ENCODE assay signal across 23 cellular contexts in the genomic region with DNA sequence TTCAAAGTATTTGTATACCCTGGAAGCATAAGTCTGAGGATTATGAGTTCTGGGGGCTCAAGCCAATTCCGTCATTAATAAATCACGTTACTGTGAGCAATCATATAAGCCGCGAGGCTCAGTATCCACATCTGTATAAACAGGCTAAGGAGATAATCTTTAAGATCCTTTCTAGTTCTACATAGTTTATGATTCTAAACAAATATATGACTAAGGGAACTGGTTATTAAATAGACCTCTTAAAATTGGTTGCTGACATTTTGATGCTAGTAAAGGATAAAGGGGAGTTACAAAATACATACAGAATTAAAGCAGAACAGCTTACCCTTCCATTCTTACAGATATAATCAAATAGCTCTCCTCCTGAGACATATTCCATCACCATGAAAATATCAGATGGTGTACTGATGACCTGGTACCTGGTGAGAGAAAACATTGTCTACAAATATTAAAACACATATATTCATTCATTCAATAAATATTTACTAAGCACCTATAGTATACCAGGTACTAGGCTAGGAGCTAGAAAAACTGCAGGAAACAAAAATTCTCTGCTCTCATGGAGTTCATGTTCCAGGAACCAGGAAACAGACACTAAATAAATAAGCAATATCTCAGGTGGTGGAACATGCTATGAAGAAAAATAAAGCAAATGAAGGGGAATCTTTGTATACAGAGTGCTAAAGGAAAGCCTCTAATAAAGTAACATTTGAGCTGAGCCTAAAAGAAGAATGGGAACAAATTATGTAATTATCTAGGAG. TPM values are rescaled to one million over a fixed set of nuclear protein-coding genes. Genes with fewer than 3 reads are reported as not detected.
DNase-seq lines count a peak whose midpoint lies in the region; ATAC-seq and TF ChIP-seq lines count a peak whose summit lies in the region.
"Had no signal": no experiment of that assay in that cellular context is flagged by ENCODE, and none has a peak within 500 bp of the region (broad histone marks: within the 10 kb centered on the region; RNA-seq: fewer than 3 reads in every experiment).

No MANE protein-coding gene starts in this region.

- peaks cover 21% of the 10 kb centered on the region for H3K36me3 Mint-ChIP-seq in endothelial cell (ENCODE audit: low read depth, unreplicated experiment)
- peaks cover 87% of the 10 kb centered on the region for H3K36me3 Mint-ChIP-seq in stimulated activated effector memory CD8-positive, alpha-beta T cell treated with anti-CD3 and anti-CD28 coated beads, Interleukin-12 subunit alpha, Interleukin-12 subunit beta, amount 100 ng/mL, for 72 hours

- TF ChIP-seq CTCF in Panc1 (IDR thresholded peaks at IDR 0.05) (no peak), endothelial cell (IDR thresholded peaks at IDR 0.05; ENCODE audit: unreplicated experiment) (no peak)

- H3K27ac ChIP-seq in Panc1 (ENCODE audit: low read length), result peak overlapping the region; percentile 49
- H3K27ac ChIP-seq: esophagus squamous epithelium had no signal

- in situ Hi-C loops in Panc1 (cut with HindIII; ENCODE audit: low pct_unique_long_range_greater_than_20kb, low sequenced_read_pairs), result no loop called here

- DNase-seq in NCI-H82 (lab: John Stamatoyannopoulos, UW) (peak; percentile 3), NCI-H82 treated with DMSO at 0.1 percent for 48 hours (lab: John Stamatoyannopoulos, UW; ENCODE audit: unreplicated experiment) (no peak), Panc1 (ENCODE audit: low read depth, low spot score) (no peak), endothelial cell (ENCODE audit: low spot score) (no peak), A172 (ENCODE audit: low spot score) (no peak), DMS 273 treated with DMSO at 0.1 percent for 48 hours (lab: John Stamatoyannopoulos, UW) (no peak)
- DNase-seq in stimulated activated effector memory CD8-positive, alpha-beta T cell treated with anti-CD3 and anti-CD28 coated beads, Interleukin-12 subunit alpha, Interleukin-12 subunit beta, amount 100 ng/mL, for 72 hours (ENCODE audit: low spot score in 2 of 2), result no peak
- DNase-seq: activated CD4-positive, alpha-beta T cell treated with anti-CD3 and anti-CD28 coated beads, Interleukin-2, amount 10 ng/mL, durations not matched to agents 7 days and 5 days; activated naive CD4-positive, alpha-beta T cell treated with Interleukin-2 at 50 U/mL for 16 hours; aorta; BE2C; central memory CD4-positive, alpha-beta T cell; COR-L47; effector CD4-positive, alpha-beta T cell; esophagus squamous epithelium; NCI-H1105 treated with DMSO at 0.1 percent for 48 hours; NCI-H524; stimulated activated CD4-positive, alpha-beta T cell treated with anti-CD3 and anti-CD28 coated beads, Interleukin-2, amount 100 ng/mL, for 48 hours; stimulated activated naive CD8-positive, alpha-beta T cell treated with anti-CD3 and anti-CD28 coated beads, Interleukin-15, amount 100 ng/mL, for 72 hours; T-cell had no signal

- CTCF ChIA-PET in Panc1 (lab: Charles Lee), result no interaction called here

- H3K9me3 ChIP-seq in Panc1 (ENCODE audit: control insufficient read depth, insufficient read depth, low read depth, low read length), result no peaks in the 10 kb centered on the region
- H3K9me3 ChIP-seq: BE2C, esophagus squamous epithelium had no signal

- H3K4me3 Mint-ChIP-seq in endothelial cell (ENCODE audit: unreplicated experiment), result no peak overlapping the region
- no peak overlapping the region for H3K4me3 Mint-ChIP-seq in stimulated activated effector memory CD8-positive, alpha-beta T cell treated with anti-CD3 and anti-CD28 coated beads, Interleukin-12 subunit alpha, Interleukin-12 subunit beta, amount 100 ng/mL, for 72 hours
- H3K4me3 Mint-ChIP-seq: activated CD4-positive, alpha-beta T cell treated with anti-CD3 and anti-CD28 coated beads, Interleukin-2, amount 10 ng/mL, durations not matched to agents 7 days and 5 days; neural crest cell; stimulated activated naive CD8-positive, alpha-beta T cell treated with anti-CD3 and anti-CD28 coated beads, Interleukin-15, amount 100 ng/mL, for 72 hours; T-cell had no signal

- H3K27me3 Mint-ChIP-seq in endothelial cell (ENCODE audit: unreplicated experiment), result peaks cover 1% of the 10 kb centered on the region
- H3K27me3 Mint-ChIP-seq: activated CD4-positive, alpha-beta T cell treated with anti-CD3 and anti-CD28 coated beads, Interleukin-2, amount 10 ng/mL, durations not matched to agents 7 days and 5 days; stimulated activated naive CD8-positive, alpha-beta T cell treated with anti-CD3 and anti-CD28 coated beads, Interleukin-15, amount 100 ng/mL, for 72 hours; T-cell had no signal

- no peaks in the 10 kb centered on the region for H3K27me3 ChIP-seq in Panc1 (ENCODE audit: control insufficient read depth, insufficient read depth, low read length)
- H3K27me3 ChIP-seq: BE2C, esophagus squamous epithelium had no signal

- POLR2A ChIA-PET in Panc1 (lab: Charles Lee), result interaction anchor here (0.6 kb wide), 1 partner anchor 30 kb away, joined by 3 read pairs; no protein-coding TSS in a partner anchor

- H3K4me1 ChIP-seq in Panc1 (ENCODE audit: control insufficient read depth, insufficient read depth, low read length), result peaks cover 14% of the 10 kb centered on the region
- H3K4me1 ChIP-seq: BE2C had no signal

- ATAC-seq in Panc1 (no peak), HG02981 (IDR thresholded peaks at IDR 0.05; ENCODE audit: unreplicated experiment) (no peak)
- ATAC-seq in stimulated activated effector memory CD8-positive, alpha-beta T cell treated with anti-CD3 and anti-CD28 coated beads, Interleukin-12 subunit alpha, Interleukin-12 subunit beta, amount 100 ng/mL, for 72 hours, result no peak
- ATAC-seq: stimulated activated naive CD8-positive, alpha-beta T cell treated with anti-CD3 and anti-CD28 coated beads, Interleukin-15, amount 100 ng/mL, for 72 hours; T-cell had no signal

- H3K9me3 Mint-ChIP-seq in endothelial cell (ENCODE audit: unreplicated experiment), result no peaks in the 10 kb centered on the region
- no peaks in the 10 kb centered on the region for H3K9me3 Mint-ChIP-seq in stimulated activated effector memory CD8-positive, alpha-beta T cell treated with anti-CD3 and anti-CD28 coated beads, Interleukin-12 subunit alpha, Interleukin-12 subunit beta, amount 100 ng/mL, for 72 hours
- H3K9me3 Mint-ChIP-seq: activated CD4-positive, alpha-beta T cell treated with anti-CD3 and anti-CD28 coated beads, Interleukin-2, amount 10 ng/mL, durations not matched to agents 7 days and 5 days; neural crest cell; stimulated activated naive CD8-positive, alpha-beta T cell treated with anti-CD3 and anti-CD28 coated beads, Interleukin-15, amount 100 ng/mL, for 72 hours; T-cell had no signal

- H3K4me3 ChIP-seq in Panc1 (ENCODE audit: low read depth in 2 of 2, low read length in 2 of 2), result no peak overlapping the region
- H3K4me3 ChIP-seq: smooth muscle cell had no signal

- no TSS peak for BruUV-seq in Panc1 (replicated peaks; lab: Mats Ljungman, UMichigan)

- peaks cover 10% of the 10 kb centered on the region for H3K4me1 Mint-ChIP-seq in endothelial cell (ENCODE audit: unreplicated experiment)
- H3K4me1 Mint-ChIP-seq in stimulated activated effector memory CD8-positive, alpha-beta T cell treated with anti-CD3 and anti-CD28 coated beads, Interleukin-12 subunit alpha, Interleukin-12 subunit beta, amount 100 ng/mL, for 72 hours, result peaks cover 16% of the 10 kb centered on the region
- H3K4me1 Mint-ChIP-seq: neural crest cell had no signal

- peak overlapping the region; percentile 1 for H3K27ac Mint-ChIP-seq in endothelial cell (ENCODE audit: unreplicated experiment)
- H3K27ac Mint-ChIP-seq in stimulated activated effector memory CD8-positive, alpha-beta T cell treated with anti-CD3 and anti-CD28 coated beads, Interleukin-12 subunit alpha, Interleukin-12 subunit beta, amount 100 ng/mL, for 72 hours, result peak overlapping the region; percentile 44
- H3K27ac Mint-ChIP-seq: activated CD4-positive, alpha-beta T cell treated with anti-CD3 and anti-CD28 coated beads, Interleukin-2, amount 10 ng/mL, durations not matched to agents 7 days and 5 days had no signal

- intact Hi-C loops in Panc1 (cut with micrococcal nuclease; ENCODE audit: unreplicated experiment), result no loop called here

- H3K36me3 ChIP-seq in Panc1 (ENCODE audit: control insufficient read depth, insufficient read depth, low read length), result peaks cover 25% of the 10 kb centered on the region

RNA-seq across cellular contexts. Expression of a gene that starts 19.5 kb away (rescaled TPM):
- total RNA-seq in Panc1 (2021; ENCODE audit: unreplicated experiment), result 12.6 TPM
- 7.1 TPM for polyA plus RNA-seq in Panc1 (2012; ENCODE audit: insufficient read length)
- total RNA-seq in endothelial cell (ENCODE audit: unreplicated experiment), result 8.6 TPM
- total RNA-seq in A172 (2014; rRNA removed; shearing (Covaris generic)), result 24.4 and 27.6 TPM in 2 replicates

RNA-seq across cellular contexts. Expression of a gene that starts 22.9 kb away (rescaled TPM):
- total RNA-seq in Panc1 (2021; ENCODE audit: unreplicated experiment) (75.8 TPM), endothelial cell (ENCODE audit: unreplicated experiment) (95.4 TPM)
- 36.6 TPM for polyA plus RNA-seq in Panc1 (2012; ENCODE audit: insufficient read length)
- total RNA-seq in A172 (2014; rRNA removed; shearing (Covaris generic)), result 81.2 and 83.5 TPM in 2 replicates

RNA-seq across cellular contexts. Expression of a gene that starts 59.8 kb away (rescaled TPM):
- total RNA-seq in Panc1 (2021; ENCODE audit: unreplicated experiment), result 916 TPM
- polyA plus RNA-seq in Panc1 (2012; ENCODE audit: insufficient read length), result 2,029 TPM
- total RNA-seq in endothelial cell (ENCODE audit: unreplicated experiment), result 1,272 TPM
- 93.4 and 728 TPM in 2 replicates for total RNA-seq in A172 (2014; rRNA removed; shearing (Covaris generic))
